ENCODE assay signal across 10 cellular contexts in the genomic region with DNA sequence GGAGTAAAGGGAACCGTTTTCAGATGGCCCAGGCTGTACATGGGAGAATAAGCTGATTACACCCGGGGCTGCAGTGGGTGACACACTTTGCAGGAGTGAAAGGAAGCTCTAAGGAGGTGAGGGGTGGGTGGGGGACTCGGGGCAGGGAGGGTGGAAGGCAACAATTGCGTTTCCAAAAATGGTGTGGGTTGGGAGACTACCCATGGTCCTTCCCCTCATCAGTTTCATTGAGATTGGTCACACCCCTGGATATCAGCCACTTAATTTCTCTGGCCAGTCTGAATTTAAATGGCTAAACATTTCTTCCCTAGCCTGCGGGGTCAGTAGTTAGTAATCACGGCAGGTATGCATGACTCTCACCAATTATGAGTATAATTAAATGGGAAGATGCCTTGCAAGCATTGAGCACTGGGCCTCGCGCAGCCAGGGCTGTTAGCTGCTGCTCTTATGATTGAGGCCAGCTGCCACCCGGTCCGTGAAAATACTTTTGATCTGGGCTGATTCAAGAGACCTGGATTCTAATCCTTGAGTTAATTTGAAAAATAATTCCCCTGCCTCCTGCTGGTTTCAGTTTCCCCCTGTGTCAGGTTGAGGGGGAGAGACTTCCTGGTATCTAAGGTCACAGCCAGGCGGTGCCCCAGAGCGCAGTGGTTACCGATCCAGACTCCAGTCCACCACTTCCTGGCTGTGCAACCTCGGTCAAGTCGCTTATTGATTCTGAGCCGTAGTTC. TPM values are rescaled to one million over a fixed set of nuclear protein-coding genes. Genes with fewer than 3 reads are reported as not detected.
DNase-seq lines count a peak whose midpoint lies in the region; ATAC-seq and FAIRE-seq lines count a peak whose summit lies in the region.
"Had no signal": no experiment of that assay in that cellular context is flagged by ENCODE, and none has a peak within 500 bp of the region (broad histone marks: within the 10 kb centered on the region; RNA-seq: fewer than 3 reads in every experiment).

No MANE protein-coding gene starts in this region.

- no peaks in the 10 kb centered on the region for H3K27me3 Mint-ChIP-seq in CD4-positive, alpha-beta memory T cell

- no peaks in the 10 kb centered on the region for H3K9me3 Mint-ChIP-seq in CD4-positive, alpha-beta memory T cell

- no peaks in the 10 kb centered on the region for H3K9me3 ChIP-seq in CD4-positive, alpha-beta memory T cell (ENCODE audit: control insufficient read depth in 1 of 2, low read length in 2 of 2)

- no peaks in the 10 kb centered on the region for H3K36me3 ChIP-seq in CD4-positive, alpha-beta memory T cell (ENCODE audit: insufficient read depth, low read length)

- peak overlapping the region in 1 of 2 donors; percentile 9 for H3K4me3 ChIP-seq in CD4-positive, alpha-beta memory T cell (ENCODE audit: low read length in 2 of 2)

- intact Hi-C loops in CD4-positive, alpha-beta memory T cell (cut with micrococcal nuclease) = loop anchor here (1.0 kb wide), 1 partner anchor 23 kb away; the partner anchor contains the start of gene SLC6A6

- peaks cover 89% of the 10 kb centered on the region for H3K4me1 ChIP-seq in CD4-positive, alpha-beta memory T cell (ENCODE audit: insufficient read depth, low read length)

- peak overlapping the region; percentile 98 for H3K27ac ChIP-seq in CD4-positive, alpha-beta memory T cell (ENCODE audit: low read depth, low read length)

- H3K27ac Mint-ChIP-seq in CD4-positive, alpha-beta memory T cell = peak overlapping the region; percentile 97 to 100 (median 100)

- peak; percentile 74 for FAIRE-seq in GM19239 (lab: Jason Lieb, UNC)
- FAIRE-seq: colon had no signal

- H3K27me3 ChIP-seq in CD4-positive, alpha-beta memory T cell (ENCODE audit: insufficient read depth, low read length) = no peaks in the 10 kb centered on the region

- peak overlapping the region; percentile 73 to 91 (median 80) for H3K4me3 Mint-ChIP-seq in CD4-positive, alpha-beta memory T cell

- ATAC-seq in HG03457 (IDR thresholded peaks at IDR 0.05; ENCODE audit: unreplicated experiment) (peak; percentile 56), HG03469 (IDR thresholded peaks at IDR 0.05; ENCODE audit: unreplicated experiment) (no peak)
- ATAC-seq: HCT116 had no signal

- peaks cover 0 to 8% of the 10 kb centered on the region in 2 donors for H3K36me3 Mint-ChIP-seq in CD4-positive, alpha-beta memory T cell

- POLR2A ChIA-PET in CD4-positive, alpha-beta memory T cell (lab: Charles Lee; ENCODE audit: partially characterized antibody) = interaction anchor here (1.1 to 18.6 kb wide), 7 partner anchors 8 to 301 kb away, joined by 4 to 394 read pairs (median 4); partner anchors contain the start of genes CHCHD4, SLC6A6 and TMEM43

- H3K4me1 Mint-ChIP-seq in CD4-positive, alpha-beta memory T cell = peaks cover 71 to 98% (median 88%) of the 10 kb centered on the region in 4 donors

- CTCF ChIA-PET in CD4-positive, alpha-beta memory T cell (lab: Charles Lee; ENCODE audit: partially characterized antibody) = interaction anchor here (1.0 to 3.3 kb wide), 6 partner anchors 12 to 42 kb away, joined by 3 to 16 read pairs (median 6); partner anchors contain the start of gene SLC6A6

- peak; percentile 51 to 79 (median 62) for DNase-seq in CD4-positive, alpha-beta memory T cell
- DNase-seq in GM19239 (ENCODE audit: insufficient read length, low spot score) = peak; percentile 57
- peak; percentile 57 for DNase-seq in activated CD4-positive, alpha-beta T cell treated with anti-CD3 and anti-CD28 coated beads for 48 hours
- DNase-seq in medulla oblongata (ENCODE audit: extremely low spot score) = peak; percentile 52
- no peak for DNase-seq in NCI-H526 (lab: John Stamatoyannopoulos, UW)
- DNase-seq in NCI-H774 (lab: John Stamatoyannopoulos, UW) = no peak

RNA-seq across cellular contexts. Expression of gene SLC6A6, which starts 23.3 kb away (rescaled TPM):
- total RNA-seq in CD4-positive, alpha-beta memory T cell = 10 to 100 TPM; 50.6 to 51.8 TPM
- polyA plus RNA-seq in CD4-positive, alpha-beta memory T cell = 1 to 10 TPM; 3.8 to 8.8 TPM

Comparison
In these comparisons a context has a peak if more than half of its experiments do, and no peak if none do; other contexts are left out.
1. DNase-seq: peak in CD4-positive, alpha-beta memory T cell (5 of 5), GM19239 (single experiment), activated CD4-positive, alpha-beta T cell treated with anti-CD3 and anti-CD28 coated beads for 48 hours (single experiment) and medulla oblongata (single experiment); none in NCI-H526 (0 of 2) and NCI-H774 (single experiment).